Comparison of ENCODE assay signal across 9 cellular contexts in genomic region chr14:35985504-35986218, GRCh38.
DNase-seq lines count a peak whose midpoint lies in the region; ATAC-seq lines count a peak whose summit lies in the region.
"Had no signal": no experiment of that assay in that cellular context is flagged by ENCODE, and none has a peak within 500 bp of the region (broad histone marks: within the 10 kb centered on the region; RNA-seq: fewer than 3 reads in every experiment).

No MANE protein-coding gene starts in this region.

- H3K27me3 Mint-ChIP-seq in immature natural killer cell (ENCODE audit: low read depth in 3 of 3), result peaks cover 0 to 3% (median 0%) of the 10 kb centered on the region in 3 donors

- no peaks in the 10 kb centered on the region for H3K4me1 Mint-ChIP-seq in immature natural killer cell

- no peak overlapping the region for H3K27ac Mint-ChIP-seq in immature natural killer cell

- in situ Hi-C loops in ACHN (cut with HindIII; ENCODE audit: low pct_ligation_motif_present, low pct_unique_long_range_greater_than_20kb, low sequenced_read_pairs), result no loop called here

- H3K9me3 Mint-ChIP-seq in immature natural killer cell, result peaks cover 0 to 2% (median 0%) of the 10 kb centered on the region in 6 donors

- DNase-seq in COLO829 (ENCODE audit: low spot score), result peak; percentile 93
- DNase-seq in HS-5 (ENCODE audit: low read depth), result peak; percentile 4
- peak; percentile 96 for DNase-seq in globus pallidus (ENCODE audit: low spot score)
- DNase-seq in immature natural killer cell, result no peak
- DNase-seq in NCI-H1930 (lab: John Stamatoyannopoulos, UW), result no peak
- no peak for DNase-seq in ACHN
- no peak for DNase-seq in DMS53 (lab: John Stamatoyannopoulos, UW)
- DNase-seq: body of pancreas had no signal

- ATAC-seq in GM19463 (IDR thresholded peaks at IDR 0.05; ENCODE audit: unreplicated experiment), result peak; percentile 63
- ATAC-seq: body of pancreas had no signal

- no peak overlapping the region for H3K4me3 Mint-ChIP-seq in immature natural killer cell

- no peaks in the 10 kb centered on the region for H3K36me3 Mint-ChIP-seq in immature natural killer cell

Comparison
In these comparisons a context has a peak if more than half of its experiments do, and no peak if none do; other contexts are left out.
1. DNase-seq: peak in COLO829 (single experiment), HS-5 (single experiment) and globus pallidus (single experiment); none in immature natural killer cell (0 of 3), NCI-H1930 (0 of 2), ACHN (single experiment) and DMS53 (single experiment).